ENCODE assay signal across 19 cellular contexts in the genomic region with DNA sequence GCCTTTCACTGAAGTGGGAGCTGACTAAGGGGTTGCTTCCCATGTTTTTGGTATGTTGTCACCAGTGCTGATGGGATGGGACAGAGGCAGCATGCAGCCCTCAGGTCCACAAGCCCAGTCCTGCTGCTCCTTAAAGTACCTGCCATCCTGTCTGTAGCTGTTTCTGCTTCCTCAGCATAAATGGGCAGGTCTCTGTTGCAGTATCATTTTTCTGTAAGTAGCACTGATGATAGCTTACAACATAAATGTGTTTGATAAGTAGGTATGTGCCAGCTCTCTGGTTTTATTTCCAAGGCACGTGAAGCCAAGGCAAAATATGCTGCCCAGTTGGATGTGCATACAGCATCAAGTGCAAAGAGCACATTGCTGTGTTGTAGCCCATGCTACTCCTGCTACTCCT.
A peak's percentile ranks its signal among the peaks of the same experiment; 100 is the strongest.
DNase-seq lines count a peak whose midpoint lies in the region; ATAC-seq, FAIRE-seq and TF ChIP-seq lines count a peak whose summit lies in the region.
"Had no signal": no experiment of that assay in that cellular context is flagged by ENCODE, and none has a peak within 500 bp of the region (broad histone marks: within the 10 kb centered on the region; RNA-seq: fewer than 3 reads in every experiment).

No MANE protein-coding gene starts in this region.

- H3K23ac ChIP-seq in IMR-90 (ENCODE audit: low read depth, low read length): no peak overlapping the region

- no peak overlapping the region for H3K27ac Mint-ChIP-seq in neural progenitor cell
- H3K27ac Mint-ChIP-seq: CD4-positive, alpha-beta memory T cell had no signal

- no peak overlapping the region for H4K8ac ChIP-seq in IMR-90 (ENCODE audit: low read depth in 2 of 2, low read length in 2 of 2)

- H3K79me1 ChIP-seq in IMR-90 (ENCODE audit: low read depth in 1 of 2, low read length in 2 of 2): peaks cover 0 to 1% of the 10 kb centered on the region in 2 experiments; a peak in 1 of 4 replicates

- no peak for TF ChIP-seq RAD21 in IMR-90 (IDR thresholded peaks at IDR 0.05; ENCODE audit: low read length)

- H3K9me3 ChIP-seq in IMR-90 (ENCODE audit: control insufficient read depth, insufficient read depth, low read length): no peaks in the 10 kb centered on the region
- H3K9me3 ChIP-seq in esophagus muscularis mucosa: no peaks in the 10 kb centered on the region
- no peaks in the 10 kb centered on the region for H3K9me3 ChIP-seq in neural progenitor cell (ENCODE audit: low read depth)
- H3K9me3 ChIP-seq in thyroid gland: no peaks in the 10 kb centered on the region
- H3K9me3 ChIP-seq: BE2C had no signal

- POLR2A ChIA-PET in IMR-90 (lab: Charles Lee; ENCODE audit: unreplicated experiment): interaction anchor here (0.6 kb wide), 1 partner anchor 192 kb away, joined by 4 read pairs; no protein-coding TSS in a partner anchor

- H3K4me3 ChIP-seq in IMR-90 (ENCODE audit: insufficient read depth, low read depth, low read length) (no peak overlapping the region), esophagus muscularis mucosa (no peak overlapping the region), neural progenitor cell (no peak overlapping the region), thyroid gland (replicated peaks in 1 of 3) (no peak overlapping the region)
- H3K4me3 ChIP-seq: GM23248 had no signal

- H3K9me1 ChIP-seq in IMR-90 (ENCODE audit: insufficient read depth, low read length): peaks cover 14% of the 10 kb centered on the region

- no peak for TF ChIP-seq EP300 in esophagus muscularis mucosa (IDR thresholded peaks at IDR 0.05)

- H2BK20ac ChIP-seq in IMR-90 (ENCODE audit: low read depth, low read length): no peak overlapping the region

- H3K9me3 Mint-ChIP-seq in neural progenitor cell: no peaks in the 10 kb centered on the region
- H3K9me3 Mint-ChIP-seq: CD4-positive, alpha-beta memory T cell had no signal

- H3K4ac ChIP-seq in IMR-90 (ENCODE audit: low read depth, low read length): no peak overlapping the region

- FAIRE-seq in urothelium cell line (lab: Jason Lieb, UNC): no peak
- FAIRE-seq: A204.1, G401.6, GM12891, H54 had no signal

- H3K79me2 ChIP-seq in neural progenitor cell (ENCODE audit: low read depth): no peaks in the 10 kb centered on the region

- H3K56ac ChIP-seq in IMR-90 (ENCODE audit: extremely low read depth, insufficient read depth, low read length): no peak overlapping the region

- in situ Hi-C loops in IMR-90 (cut with MboI; ENCODE audit: low sequenced_read_pairs): loop anchor here (25.0 kb wide), 1 partner anchor 209 kb away; the partner anchor contains the start of gene DHRS3

- TF ChIP-seq CTCF in IMR-90 (conservative IDR thresholded peaks at IDR 0.05; ENCODE audit: low read depth, low read length) (no peak), esophagus muscularis mucosa (IDR thresholded peaks at IDR 0.05) (no peak), neural progenitor cell (IDR thresholded peaks at IDR 0.05) (no peak), thyroid gland (IDR thresholded peaks at IDR 0.05) (no peak)

- H2BK120ac ChIP-seq in IMR-90 (ENCODE audit: low read depth, low read length): no peak overlapping the region

- H3K4me2 ChIP-seq in IMR-90 (ENCODE audit: low read depth, low read length) (no peak overlapping the region), neural progenitor cell (peak overlapping the region; percentile 70)

- H4K20me1 ChIP-seq in IMR-90 (ENCODE audit: insufficient read depth, low read length) (no peaks in the 10 kb centered on the region), neural progenitor cell (ENCODE audit: low read depth) (no peaks in the 10 kb centered on the region)

- peaks cover 31% of the 10 kb centered on the region for H3F3A ChIP-seq in neural progenitor cell (ENCODE audit: low read depth)

- H3K27me3 ChIP-seq in IMR-90 (ENCODE audit: control insufficient read depth, insufficient read depth, low read length): no peaks in the 10 kb centered on the region
- no peaks in the 10 kb centered on the region for H3K27me3 ChIP-seq in esophagus muscularis mucosa
- no peaks in the 10 kb centered on the region for H3K27me3 ChIP-seq in neural progenitor cell
- H3K27me3 ChIP-seq in thyroid gland: no peaks in the 10 kb centered on the region
- H3K27me3 ChIP-seq: BE2C had no signal

- H2AK9ac ChIP-seq in IMR-90 (replicated peaks; ENCODE audit: low read depth, low read length, poor library complexity): no peak overlapping the region

- no peak overlapping the region for H2AK5ac ChIP-seq in IMR-90 (ENCODE audit: low read depth, low read length)

- dilution Hi-C loops in IMR-90 (cut with HindIII; ENCODE audit: low sequenced_read_pairs, unreplicated experiment): no loop called here

- no peak overlapping the region for H3K4me3 Mint-ChIP-seq in neural progenitor cell
- H3K4me3 Mint-ChIP-seq: CD4-positive, alpha-beta memory T cell had no signal

- H4K91ac ChIP-seq in IMR-90 (ENCODE audit: insufficient read depth, low read depth, low read length): no peak overlapping the region

- H3K4me1 Mint-ChIP-seq in neural progenitor cell: peaks cover 27% of the 10 kb centered on the region

- DNase-seq in IMR-90: no peak
- no peak for DNase-seq in esophagus muscularis mucosa (ENCODE audit: extremely low spot score)
- no peak for DNase-seq in neural progenitor cell (ENCODE audit: low spot score)
- no peak for DNase-seq in thyroid gland
- no peak for DNase-seq in activated naive CD4-positive, alpha-beta T cell (lab: John Stamatoyannopoulos, UW)
- no peak for DNase-seq in urothelium cell line (ENCODE audit: low spot score)
- no peak for DNase-seq in left colon
- DNase-seq: BE2C; CD4-positive, alpha-beta memory T cell; DMS79; EL; GM23248 had no signal

- intact Hi-C loops in IMR-90 (cut with micrococcal nuclease) (no loop called here), esophagus muscularis mucosa (cut with DNase I) (no loop called here), thyroid gland (cut with DNase I) (no loop called here), left colon (cut with DNase I, micrococcal nuclease) (loop anchor here in 1 of 2 donors (1.0 kb wide), 1 partner anchor 16 kb away; no protein-coding TSS in a partner anchor)

- no peak overlapping the region for H2AFZ ChIP-seq in IMR-90 (replicated peaks; ENCODE audit: low read length, poor library complexity)
- H2AFZ ChIP-seq in neural progenitor cell (replicated peaks): no peak overlapping the region
- H2AFZ ChIP-seq: GM23248 had no signal

- H3K4me1 ChIP-seq in IMR-90 (ENCODE audit: control insufficient read depth, insufficient read depth, low read length): peaks cover 22% of the 10 kb centered on the region
- peaks cover 33 to 74% (median 73%) of the 10 kb centered on the region in 4 donors for H3K4me1 ChIP-seq in esophagus muscularis mucosa
- H3K4me1 ChIP-seq in neural progenitor cell: peaks cover 52% of the 10 kb centered on the region
- H3K4me1 ChIP-seq in thyroid gland: peaks cover 56 to 70% of the 10 kb centered on the region in 2 donors
- H3K4me1 ChIP-seq: BE2C had no signal

- no TSS peak for BruUV-seq in IMR-90 (replicated peaks; lab: Mats Ljungman, UMichigan)

- no peak overlapping the region for H4K5ac ChIP-seq in IMR-90 (ENCODE audit: low read depth, low read length)

- CTCF ChIA-PET in IMR-90 (lab: Yijun Ruan, JAX): no interaction called here

- H3K36me3 Mint-ChIP-seq in neural progenitor cell: peaks cover 18% of the 10 kb centered on the region

- no peak overlapping the region for H3K9ac ChIP-seq in IMR-90 (ENCODE audit: low read depth, low read length)
- no peak overlapping the region for H3K9ac ChIP-seq in neural progenitor cell
- H3K9ac ChIP-seq: GM23248 had no signal

- no peak overlapping the region for H2BK15ac ChIP-seq in IMR-90 (ENCODE audit: low read depth, low read length)

- no peaks in the 10 kb centered on the region for H3K27me3 Mint-ChIP-seq in neural progenitor cell (ENCODE audit: insufficient read depth, low read depth)
- H3K27me3 Mint-ChIP-seq: CD4-positive, alpha-beta memory T cell had no signal

- no peak for TF ChIP-seq POLR2A in IMR-90 (IDR thresholded peaks at IDR 0.05; ENCODE audit: low read depth, low read length)
- TF ChIP-seq POLR2A in esophagus muscularis mucosa (IDR thresholded peaks at IDR 0.05; ENCODE audit: low read depth): no peak
- no peak for TF ChIP-seq POLR2A in thyroid gland (IDR thresholded peaks at IDR 0.05)

- H3K14ac ChIP-seq in IMR-90 (replicated peaks; ENCODE audit: low read depth, low read length): no peak overlapping the region

- WGBS in IMR-90 (ENCODE audit: extremely low coverage in 2 of 2, insufficient read length in 1 of 2), 2 experiments: no CpG with 5 or more reads among the region's 1 CpG
- 33% methylated on average over 1 of the region's 1 CpG for WGBS in esophagus muscularis mucosa
- WGBS in thyroid gland, 2 donors: 87 to 100% methylated on average over 1 of the region's 1 CpG

- H2BK5ac ChIP-seq in IMR-90 (ENCODE audit: low read depth, low read length, poor library complexity, severe bottlenecking): no peak overlapping the region

- H3K18ac ChIP-seq in IMR-90 (ENCODE audit: low read depth, low read length): no peak overlapping the region

- no peak overlapping the region for H3K27ac ChIP-seq in IMR-90 (ENCODE audit: insufficient read depth, low read length)
- peak overlapping the region; percentile 70 to 78 (median 74) for H3K27ac ChIP-seq in esophagus muscularis mucosa (replicated peaks in 1 of 4)
- H3K27ac ChIP-seq in neural progenitor cell: no peak overlapping the region
- H3K27ac ChIP-seq in thyroid gland: peak overlapping the region in 2 of 3 donors; percentile 39 to 72
- H3K27ac ChIP-seq: C4-2B, HL-60 had no signal

- H3K36me3 ChIP-seq in IMR-90 (ENCODE audit: control insufficient read depth, insufficient read depth, low read length) (peaks cover 21% of the 10 kb centered on the region), esophagus muscularis mucosa (peaks cover 4 to 63% (median 29%) of the 10 kb centered on the region in 4 donors), neural progenitor cell (no peaks in the 10 kb centered on the region), thyroid gland (peaks cover 6 to 27% of the 10 kb centered on the region in 2 donors)
- H3K36me3 ChIP-seq: BE2C had no signal

- ATAC-seq in IMR-90 (ENCODE audit: low read depth) (no peak), left colon (no peak)
- ATAC-seq: HCT116 had no signal

TF ChIP-seq in IMR-90, 13 proteins besides CTCF, POLR2A, EP300 and RAD21:
- TF ChIP-seq MXI1 (IDR thresholded peaks at IDR 0.05; ENCODE audit: borderline replicate concordance, low read depth, low read length) (no peak), MAFK (IDR thresholded peaks at IDR 0.05; ENCODE audit: low read depth, low read length) (peak; percentile 81)
TF ChIP-seq in IMR-90: peak in this region for 1.

Comparison
In these comparisons a context has a peak if more than half of its experiments do, and no peak if none do; other contexts are left out.
1. H3K27ac ChIP-seq: peak in esophagus muscularis mucosa (4 of 4) and thyroid gland (2 of 3); none in IMR-90 (single experiment) and neural progenitor cell (single experiment).